In the genomic region with DNA sequence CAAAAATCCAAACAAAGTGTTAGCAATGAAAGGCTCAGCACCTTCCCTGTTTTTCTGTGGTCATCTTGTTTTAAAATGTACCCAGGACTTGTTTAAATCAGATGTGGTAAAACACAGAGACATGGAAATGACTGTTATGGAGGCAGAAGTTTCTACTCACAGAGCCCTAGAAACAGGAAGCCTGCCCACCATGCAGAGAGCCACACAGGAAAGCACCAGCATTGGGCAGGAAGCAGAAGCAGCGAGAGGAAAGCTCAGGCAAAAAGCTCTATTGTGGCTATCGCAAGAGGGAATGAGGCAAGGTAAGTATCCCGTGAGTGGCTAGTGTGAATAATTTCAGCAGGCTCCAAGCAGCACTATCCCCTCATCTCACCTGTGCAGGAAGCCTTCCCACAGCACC, we compare ENCODE assay signal across 19 cellular contexts. TPM values are rescaled to one million over a fixed set of nuclear protein-coding genes. Genes with fewer than 3 reads are reported as not detected.
DNase-seq lines count a peak whose midpoint lies in the region; ATAC-seq, FAIRE-seq and TF ChIP-seq lines count a peak whose summit lies in the region.
"Had no signal": no experiment of that assay in that cellular context is flagged by ENCODE, and none has a peak within 500 bp of the region (broad histone marks: within the 10 kb centered on the region; RNA-seq: fewer than 3 reads in every experiment).

No MANE protein-coding gene starts in this region.

- DNase-seq in activated naive CD4-positive, alpha-beta T cell treated with anti-CD3 and anti-CD28 coated beads, Interleukin-2, amount 50 U/mL, for 72 hours (ENCODE audit: low spot score in 2 of 2), result no peak
- DNase-seq in activated naive CD4-positive, alpha-beta T cell treated with Interleukin-2 at 50 U/mL for 16 hours, result no peak
- DNase-seq in SKM-1 (lab: John Stamatoyannopoulos, UW; ENCODE audit: unreplicated experiment), result peak; percentile 9
- no peak for DNase-seq in H1 (ENCODE audit: low read depth in 1 of 2, low spot score in 2 of 2)
- no peak for DNase-seq in GM23248
- DNase-seq in NCI-H748 (lab: John Stamatoyannopoulos, UW; ENCODE audit: unreplicated experiment), result no peak
- DNase-seq in occipital lobe (lab: John Stamatoyannopoulos, UW), result no peak
- DNase-seq: Calu3, HCEC 1CT, MG63, NCI-H2081 treated with DMSO at 0.1 percent for 48 hours, NCI-H524 treated with DMSO at 0.1 percent for 48 hours had no signal

- TF ChIP-seq CTCF in H1 (IDR thresholded peaks at IDR 0.05; ENCODE audit: control extremely low read depth in 1 of 3, insufficient read depth in 1 of 3, low read depth in 1 of 3, low read length in 3 of 3), result no peak

- no peak overlapping the region for H3K18ac ChIP-seq in H1 (ENCODE audit: extremely low read depth, low read length)

- in situ Hi-C loops in GM23248 (cut with MboI), result no loop called here

- H3K4me3 ChIP-seq in H1 (ENCODE audit: extremely low read depth in 1 of 4, insufficient read depth in 2 of 4, low read depth in 3 of 4, low read length in 4 of 4) (no peak overlapping the region), GM23248 (no peak overlapping the region)
- H3K4me3 ChIP-seq: cardiac muscle cell, MG63, right atrium auricular region had no signal

- no peaks in the 10 kb centered on the region for H3K36me3 Mint-ChIP-seq in activated naive CD4-positive, alpha-beta T cell treated with anti-CD3 and anti-CD28 coated beads, Interleukin-2, amount 50 U/mL, for 72 hours

- no peak overlapping the region for H2BK5ac ChIP-seq in H1 (ENCODE audit: low read depth, low read length)

- no peak overlapping the region for H2BK12ac ChIP-seq in H1 (ENCODE audit: low read depth, low read length)

- H4K5ac ChIP-seq in H1 (ENCODE audit: insufficient read length, low read depth, low read length), result no peak overlapping the region

- H2AK5ac ChIP-seq in H1 (ENCODE audit: low read depth, low read length), result no peak overlapping the region

- H4K8ac ChIP-seq in H1 (ENCODE audit: extremely low read depth, insufficient read depth, low read length), result no peak overlapping the region; the same call in 1 of the 2 replicates

- TF ChIP-seq POLR2A in H1 (IDR thresholded peaks at IDR 0.05; ENCODE audit: control extremely low read depth in 1 of 2, low read depth in 2 of 2, low read length in 2 of 2), result no peak

- CTCF ChIA-PET in H1 (lab: Charles Lee; ENCODE audit: partially characterized antibody), result interaction anchor here (0.6 to 4.9 kb wide), 4 partner anchors 12 to 371 kb away, joined by 3 to 35 read pairs (median 3); no protein-coding TSS in a partner anchor

- H2BK120ac ChIP-seq in H1 (replicated peaks; ENCODE audit: low read depth, low read length), result no peak overlapping the region

- no peaks in the 10 kb centered on the region for H3K23me2 ChIP-seq in H1 (ENCODE audit: low read depth, low read length)

- H4K91ac ChIP-seq in H1 (replicated peaks; ENCODE audit: insufficient read length, low read length), result no peak overlapping the region

- FAIRE-seq in H1 (lab: Jason Lieb, UNC), result no peak
- FAIRE-seq: HTR-8/SVneo had no signal

- no peak overlapping the region for H3K4ac ChIP-seq in H1 (replicated peaks; ENCODE audit: insufficient read length, low read depth, low read length)

- POLR2A ChIA-PET in H1 (lab: Charles Lee; ENCODE audit: partially characterized antibody), result no interaction called here

- 92% methylated on average over 3 of the region's 3 CpGs; no CpG with 5 or more reads in 1 of the 2 experiments for WGBS in H1 (ENCODE audit: extremely low coverage in 1 of 2, insufficient coverage in 1 of 2, insufficient read length in 1 of 2, insufficient replicate concordance in 2 of 2, low coverage in 1 of 2, low lambda C conversion rate in 2 of 2, missing lambda C conversion rate in 1 of 2), 2 experiments
- WGBS in GM23248 (ENCODE audit: low coverage in 1 of 2, low lambda C conversion rate in 2 of 2, missing lambda C conversion rate in 2 of 2), 2 experiments, result 47 to 53% methylated on average over 3 of the region's 3 CpGs

- H3K36me3 ChIP-seq in H1 (ENCODE audit: control insufficient read depth in 2 of 4, insufficient read depth in 4 of 4, low read length in 3 of 4), result no peaks in the 10 kb centered on the region
- H3K36me3 ChIP-seq in GM23248 (ENCODE audit: low read depth), result no peaks in the 10 kb centered on the region
- H3K36me3 ChIP-seq: cardiac muscle cell, MG63, right atrium auricular region had no signal

- H3K27ac ChIP-seq in H1 (ENCODE audit: low read depth, low read length), result no peak overlapping the region
- no peak overlapping the region for H3K27ac ChIP-seq in GM23248
- H3K27ac ChIP-seq: cardiac muscle cell, right atrium auricular region had no signal

- TF ChIP-seq RAD21 in H1 (IDR thresholded peaks at IDR 0.05 in 1 of 2, conservative IDR thresholded peaks at IDR 0.05 in 1 of 2; ENCODE audit: low read depth in 2 of 2, low read length in 2 of 2), result no peak

- ATAC-seq in activated naive CD4-positive, alpha-beta T cell treated with anti-CD3 and anti-CD28 coated beads, Interleukin-2, amount 50 U/mL, for 72 hours, result peak; percentile 30 to 56
- no peak for ATAC-seq in HG03280 (IDR thresholded peaks at IDR 0.05; ENCODE audit: unreplicated experiment)
- ATAC-seq: Panc1 had no signal

- H3K4me1 ChIP-seq in H1 (replicated peaks in 1 of 4; ENCODE audit: control insufficient read depth in 3 of 4, insufficient read depth in 4 of 4, low read length in 3 of 4) (no peaks in the 10 kb centered on the region), GM23248 (ENCODE audit: insufficient read depth) (no peaks in the 10 kb centered on the region)
- H3K4me1 ChIP-seq: right atrium auricular region had no signal

- no peak for TF ChIP-seq EP300 in H1 (IDR thresholded peaks at IDR 0.05; ENCODE audit: borderline replicate concordance in 1 of 2, low read depth in 2 of 2, low read length in 2 of 2)

- H3K9me3 ChIP-seq in H1 (ENCODE audit: insufficient read depth in 2 of 2, low read depth in 1 of 2, low read length in 1 of 2) (peaks cover 0 to 6% of the 10 kb centered on the region in 2 experiments; a peak in 1 of 4 replicates), GM23248 (ENCODE audit: low read depth) (no peaks in the 10 kb centered on the region)
- H3K9me3 ChIP-seq: MG63, right atrium auricular region had no signal

- H3K9me3 Mint-ChIP-seq in activated naive CD4-positive, alpha-beta T cell treated with anti-CD3 and anti-CD28 coated beads, Interleukin-2, amount 50 U/mL, for 72 hours, result no peaks in the 10 kb centered on the region

- H2BK15ac ChIP-seq in H1 (ENCODE audit: low read length), result no peak overlapping the region

- no peak overlapping the region for H3K14ac ChIP-seq in H1 (ENCODE audit: insufficient read length)

- H3K27ac Mint-ChIP-seq in activated naive CD4-positive, alpha-beta T cell treated with anti-CD3 and anti-CD28 coated beads, Interleukin-2, amount 50 U/mL, for 72 hours, result no peak overlapping the region

- H3K4me2 ChIP-seq in H1 (ENCODE audit: insufficient read depth in 1 of 2, low read depth in 2 of 2, low read length in 2 of 2) (no peak overlapping the region), GM23248 (ENCODE audit: unreplicated experiment) (no peak overlapping the region)

- H3K23ac ChIP-seq in H1 (ENCODE audit: insufficient read length), result no peak overlapping the region

- no peaks in the 10 kb centered on the region for H3K79me1 ChIP-seq in H1 (ENCODE audit: low read depth, low read length)

- no peaks in the 10 kb centered on the region for H3K9me2 ChIP-seq in GM23248 (ENCODE audit: insufficient read depth)

- no peaks in the 10 kb centered on the region for H3F3A ChIP-seq in GM23248 (ENCODE audit: insufficient read depth)

- H3K9ac ChIP-seq in H1 (replicated peaks in 1 of 4; ENCODE audit: extremely low read depth in 1 of 4, low read depth in 3 of 4, low read length in 3 of 4) (no peak overlapping the region), GM23248 (no peak overlapping the region)

- no peaks in the 10 kb centered on the region for H3K79me2 ChIP-seq in H1 (ENCODE audit: control insufficient read depth in 1 of 2, insufficient read depth in 2 of 2, low read length in 2 of 2)
- no peaks in the 10 kb centered on the region for H3K79me2 ChIP-seq in GM23248 (ENCODE audit: insufficient read depth)

- H2AFZ ChIP-seq in H1 (ENCODE audit: low read length), result peak overlapping the region; percentile 92
- H2AFZ ChIP-seq in GM23248, result no peak overlapping the region

- no peak overlapping the region for H2BK20ac ChIP-seq in H1 (ENCODE audit: low read length)

- H4K20me1 ChIP-seq in H1 (replicated peaks in 1 of 2; ENCODE audit: control insufficient read depth in 1 of 2, insufficient read depth in 2 of 2, low read length in 2 of 2) (no peaks in the 10 kb centered on the region), GM23248 (ENCODE audit: insufficient read depth) (no peaks in the 10 kb centered on the region)

- H3K27me3 ChIP-seq in H1 (replicated peaks in 1 of 4; ENCODE audit: control insufficient read depth in 3 of 4, extremely low read depth in 1 of 4, insufficient read depth in 3 of 4, low read length in 3 of 4) (no peaks in the 10 kb centered on the region; a peak in 1 of 7 replicates), GM23248 (replicated peaks; ENCODE audit: insufficient read depth) (peaks cover 11% of the 10 kb centered on the region; the same call in 1 of the 2 replicates)
- H3K27me3 ChIP-seq: cardiac muscle cell, MG63, right atrium auricular region had no signal

- no peak overlapping the region for H3K56ac ChIP-seq in H1 (replicated peaks; ENCODE audit: insufficient read length, low read depth, low read length)

TF ChIP-seq in H1, 55 proteins besides CTCF, POLR2A, EP300 and RAD21:
- no peak for TF ChIP-seq CTBP2 (IDR thresholded peaks at IDR 0.05; ENCODE audit: borderline replicate concordance, insufficient read depth, insufficient read length, low read length)
- TF ChIP-seq KDM4A (IDR thresholded peaks at IDR 0.05; ENCODE audit: low read depth, low read length, severe bottlenecking), result no peak

RNA-seq across cellular contexts. Expression of a gene that starts 42.8 kb away (rescaled TPM):
- not detected for total RNA-seq in activated naive CD4-positive, alpha-beta T cell treated with anti-CD3 and anti-CD28 coated beads, Interleukin-2, amount 50 U/mL, for 72 hours
- total RNA-seq in H1 (2021; fragmentation: NEBNext Ultra II Directional; extraction: Animal tissue kit (Norgen Biotek cat#: 25700)), result 0.27 and 0.37 TPM in 2 replicates
- polyA plus RNA-seq in H1 (2011; rRNA removed), result 0.18 and 0.31 TPM in 2 replicates
- 0.10 TPM for polyA plus RNA-seq in H1 (2011; cell fraction: cytosol; rRNA removed)
- polyA plus RNA-seq in H1 (2011; cell fraction: nucleus; rRNA removed), result 0.33 TPM
- polyA plus RNA-seq in H1 (2012, experiment 1 of 2), result 0.08 to 0.20 TPM (median 0.18 TPM) in 4 replicates
- polyA plus RNA-seq in H1 (2012, experiment 2 of 2), result 0.17 TPM
- polyA plus RNA-seq in H1 (2013, experiment 1 of 2), result 0.41 TPM
- 0.37 TPM for polyA plus RNA-seq in H1 (2013, experiment 2 of 2)
- polyA minus RNA-seq in H1 (2011; rRNA and poly(A)+ RNA removed), result 0.16 TPM in 1 of 2 replicates, not detected in the other
- not detected for polyA minus RNA-seq in H1 (2011; cell fraction: cytosol; rRNA and poly(A)+ RNA removed)
- 0.30 TPM for polyA minus RNA-seq in H1 (2011; cell fraction: nucleus; rRNA and poly(A)+ RNA removed)
- not detected in 2 replicates for total RNA-seq in GM23248 (2014; rRNA removed; shearing (Covaris generic))
- not detected in 2 replicates for polyA plus RNA-seq in GM23248 (2016; fragmentation: Nextera tagmentation; extraction: Ambion mirVana)
- total RNA-seq in occipital lobe, result not detected
- total RNA-seq: Calu3, cardiac muscle cell, lung microvascular endothelial cell, neural crest cell, right atrium auricular region had no signal
- polyA plus RNA-seq: cardiac muscle cell had no signal
